In the genomic region with DNA sequence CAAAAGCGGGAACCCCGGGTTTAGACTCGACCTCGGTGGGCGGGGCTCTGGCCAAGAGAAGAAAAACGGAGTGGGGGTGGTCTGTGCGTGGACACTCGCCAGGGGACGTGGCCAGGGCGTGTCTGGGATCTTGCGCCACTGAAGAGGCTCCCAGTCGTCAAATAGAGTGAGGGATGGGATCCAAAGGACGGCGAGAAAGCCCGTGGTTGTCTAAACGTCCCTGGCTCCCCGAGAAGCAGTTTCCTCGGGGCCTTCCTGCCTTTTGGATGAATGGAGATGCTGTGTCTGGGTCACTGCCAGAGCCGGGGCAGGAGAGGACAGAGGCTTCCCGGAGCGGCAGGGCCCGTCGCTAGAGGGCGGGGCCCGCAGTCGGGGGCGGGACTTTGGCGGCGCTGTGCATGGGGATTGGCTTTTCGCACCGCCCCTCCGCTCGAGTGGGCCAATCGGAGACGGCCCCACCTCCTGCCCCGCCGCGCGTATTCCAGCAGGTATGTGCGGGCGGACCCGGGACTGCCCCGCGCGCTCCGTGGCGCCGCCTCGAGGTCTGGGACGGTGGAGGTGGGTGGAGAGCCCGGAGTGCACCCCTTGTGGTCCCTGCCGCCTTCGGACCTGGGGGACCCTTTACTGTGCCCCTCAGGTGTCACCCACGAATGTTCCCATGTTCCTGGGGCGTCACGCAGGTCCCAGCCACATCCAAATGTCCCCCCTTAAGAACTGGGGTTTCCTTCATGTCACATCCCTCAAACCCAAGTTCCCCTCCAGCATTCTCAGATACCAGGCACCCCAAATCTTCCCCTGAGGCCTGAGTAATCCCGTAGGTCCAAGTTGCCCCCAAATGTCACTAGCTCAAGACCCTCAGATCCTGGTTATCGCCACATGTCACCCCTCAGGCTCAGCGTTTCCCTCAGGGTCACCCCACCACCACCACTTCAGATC, we compare ENCODE assay signal across 8 cellular contexts. TPM values are rescaled to one million over a fixed set of nuclear protein-coding genes. Genes with fewer than 3 reads are reported as not detected.
DNase-seq lines count a peak whose midpoint lies in the region; ATAC-seq and TF ChIP-seq lines count a peak whose summit lies in the region.

No MANE protein-coding gene starts in this region.

- H3K27me3 ChIP-seq in GM23338 (ENCODE audit: insufficient read depth) (no peaks in the 10 kb centered on the region), SU-DHL-6 (ENCODE audit: low read length) (no peaks in the 10 kb centered on the region), adipocyte (replicated peaks; ENCODE audit: control insufficient read depth, insufficient read depth, low read length) (no peaks in the 10 kb centered on the region), heart right ventricle (no peaks in the 10 kb centered on the region)

- peaks cover 16% of the 10 kb centered on the region; the same call in 1 of the 2 replicates for H3F3A ChIP-seq in GM23338 (replicated peaks; ENCODE audit: low read depth)
- H3F3A ChIP-seq in SU-DHL-6 (ENCODE audit: insufficient read depth): no peaks in the 10 kb centered on the region

- peak overlapping the region; percentile 80 for H3K4me3 Mint-ChIP-seq in GM23338
- H3K4me3 Mint-ChIP-seq in progenitor cell of endocrine pancreas (ENCODE audit: low read depth): peak overlapping the region; percentile 71

- H3K9me2 ChIP-seq in GM23338 (ENCODE audit: insufficient read depth): no peaks in the 10 kb centered on the region
- H3K9me2 ChIP-seq in SU-DHL-6 (replicated peaks; ENCODE audit: insufficient read depth, low read length): no peaks in the 10 kb centered on the region

- H3K27me3 Mint-ChIP-seq in GM23338 (ENCODE audit: insufficient read depth, low read depth, poor library complexity) (peaks cover 11% of the 10 kb centered on the region), progenitor cell of endocrine pancreas (no peaks in the 10 kb centered on the region)

- DNase-seq in ELF-1 (ENCODE audit: low read depth, low spot score): peak; percentile 96
- peak; percentile 96 for DNase-seq in GM23338 (ENCODE audit: low spot score)
- peak; percentile 82 for DNase-seq in MV-4-11 (lab: John Stamatoyannopoulos, UW)
- peak; percentile 91 for DNase-seq in adipocyte (ENCODE audit: low read depth)
- peak; percentile 96 to 97 for DNase-seq in heart right ventricle
- DNase-seq in progenitor cell of endocrine pancreas (ENCODE audit: low spot score, unreplicated experiment): peak; percentile 94

- H3K9me3 Mint-ChIP-seq in GM23338 (no peaks in the 10 kb centered on the region), progenitor cell of endocrine pancreas (ENCODE audit: low read depth) (no peaks in the 10 kb centered on the region)

- peak overlapping the region; percentile 92 for H3K4me2 ChIP-seq in GM23338
- peak overlapping the region; percentile 70 for H3K4me2 ChIP-seq in SU-DHL-6 (ENCODE audit: low read depth, low read length, poor library complexity, severe bottlenecking)

- no peaks in the 10 kb centered on the region for H3K36me3 ChIP-seq in GM23338 (ENCODE audit: insufficient read depth)
- H3K36me3 ChIP-seq in SU-DHL-6 (ENCODE audit: low read length): no peaks in the 10 kb centered on the region
- H3K36me3 ChIP-seq in adipocyte (ENCODE audit: control insufficient read depth, insufficient read depth, low read length, severe bottlenecking): peaks cover 38% of the 10 kb centered on the region
- peaks cover 0 to 85% (median 30%) of the 10 kb centered on the region in 9 donors for H3K36me3 ChIP-seq in heart right ventricle
- no peaks in the 10 kb centered on the region for H3K36me3 ChIP-seq in urinary bladder (ENCODE audit: insufficient read depth)

- peak overlapping the region; percentile 70 for H3K4me3 ChIP-seq in GM23338
- H3K4me3 ChIP-seq in SU-DHL-6 (ENCODE audit: insufficient read depth, low read length, poor library complexity, severe bottlenecking): peak overlapping the region; percentile 55
- peak overlapping the region; percentile 35 for H3K4me3 ChIP-seq in adipocyte (ENCODE audit: low read length)
- H3K4me3 ChIP-seq in heart right ventricle: peak overlapping the region in 5 of 10 donors; percentile 5 to 38 (median 22)
- no peak overlapping the region for H3K4me3 ChIP-seq in urinary bladder (ENCODE audit: low read depth, low read length)

- intact Hi-C loops in heart right ventricle (cut with DNase I): loop anchor here in 4 of 10 donors (5.0 kb wide), 1 partner anchor 36 kb away; the partner anchor contains the start of gene ZSWIM4 (in 4 of the 4)

- peaks cover 20% of the 10 kb centered on the region for H3K36me3 Mint-ChIP-seq in GM23338 (ENCODE audit: low read depth)
- peaks cover 12% of the 10 kb centered on the region for H3K36me3 Mint-ChIP-seq in progenitor cell of endocrine pancreas (ENCODE audit: insufficient read depth)

- peak overlapping the region; percentile 86; the same call in 1 of the 2 replicates for H3K27ac Mint-ChIP-seq in GM23338
- H3K27ac Mint-ChIP-seq in progenitor cell of endocrine pancreas: peak overlapping the region; percentile 88

- peak overlapping the region; percentile 59 for H3K9ac ChIP-seq in SU-DHL-6 (ENCODE audit: low read length)
- H3K9ac ChIP-seq in adipocyte (ENCODE audit: low read length): peak overlapping the region; percentile 74

- peak; percentile 49 to 75 for TF ChIP-seq CTCF in GM23338 (conservative IDR thresholded peaks at IDR 0.05; ENCODE audit: low read depth in 2 of 2)
- TF ChIP-seq CTCF in SU-DHL-6 (IDR thresholded peaks at IDR 0.05; ENCODE audit: insufficient read depth, low read length, poor library complexity, severe bottlenecking): peak; percentile 38
- peak in 7 of 9 donors; percentile 26 to 63 (median 48) for TF ChIP-seq CTCF in heart right ventricle (IDR thresholded peaks at IDR 0.05)
- TF ChIP-seq CTCF in progenitor cell of endocrine pancreas (IDR thresholded peaks at IDR 0.05; ENCODE audit: unreplicated experiment): peak; percentile 61

- peak; percentile 96 for ATAC-seq in GM23338
- ATAC-seq in heart right ventricle: peak; percentile 78 to 93 (median 84)

- H2AFZ ChIP-seq in GM23338 (0 out of 2 replicates have a peak overlapping the region, but pooled peaks have one; percentile 56), SU-DHL-6 (ENCODE audit: low read depth, low read length, severe bottlenecking) (peak overlapping the region; percentile 81)

- H3K4me1 ChIP-seq in GM23338 (ENCODE audit: insufficient read depth): peaks cover 14% of the 10 kb centered on the region; the same call in 1 of the 2 replicates
- H3K4me1 ChIP-seq in adipocyte (ENCODE audit: control insufficient read depth, insufficient read depth, low read length): peaks cover 40% of the 10 kb centered on the region
- H3K4me1 ChIP-seq in heart right ventricle: peaks cover 40 to 67% (median 60%) of the 10 kb centered on the region in 9 donors
- no peaks in the 10 kb centered on the region for H3K4me1 ChIP-seq in urinary bladder (ENCODE audit: insufficient read depth)

- no peaks in the 10 kb centered on the region; the same call in 1 of the 2 replicates for H4K20me1 ChIP-seq in GM23338 (replicated peaks; ENCODE audit: insufficient read depth)
- H4K20me1 ChIP-seq in SU-DHL-6 (ENCODE audit: low read depth, low read length): no peaks in the 10 kb centered on the region

- H3K27ac ChIP-seq in GM23338 (ENCODE audit: low read depth): peak overlapping the region; percentile 78
- no peak overlapping the region for H3K27ac ChIP-seq in SU-DHL-6 (ENCODE audit: low read depth, low read length)
- H3K27ac ChIP-seq in heart right ventricle: peak overlapping the region; percentile 1 to 100 (median 100)
- peak overlapping the region; percentile 58 for H3K27ac ChIP-seq in urinary bladder (ENCODE audit: low read depth)

- no peaks in the 10 kb centered on the region for H3K9me3 ChIP-seq in SU-DHL-6 (ENCODE audit: insufficient read depth, low read length)
- no peaks in the 10 kb centered on the region for H3K9me3 ChIP-seq in adipocyte (ENCODE audit: control insufficient read depth, low read length)
- no peaks in the 10 kb centered on the region for H3K9me3 ChIP-seq in heart right ventricle

- WGBS in heart right ventricle, 2 donors: 6 to 8% methylated on average over 59 of the region's 59 CpGs
- WGBS in urinary bladder: 7% methylated on average over 59 of the region's 59 CpGs

- H3K79me2 ChIP-seq in GM23338 (replicated peaks; ENCODE audit: insufficient read depth) (peaks cover 5% of the 10 kb centered on the region; the same call in 1 of the 2 replicates), SU-DHL-6 (ENCODE audit: insufficient read depth, low read length) (no peaks in the 10 kb centered on the region)

- peaks cover 11% of the 10 kb centered on the region for H3K4me1 Mint-ChIP-seq in GM23338
- H3K4me1 Mint-ChIP-seq in progenitor cell of endocrine pancreas (ENCODE audit: low read depth): peaks cover 9% of the 10 kb centered on the region

TF ChIP-seq in GM23338, 12 proteins besides CTCF, POLR2A, EP300 and RAD21 (continues in another document):
- no peak for TF ChIP-seq NANOG (IDR thresholded peaks at IDR 0.05; ENCODE audit: borderline replicate concordance)
- TF ChIP-seq, protein P1, sequence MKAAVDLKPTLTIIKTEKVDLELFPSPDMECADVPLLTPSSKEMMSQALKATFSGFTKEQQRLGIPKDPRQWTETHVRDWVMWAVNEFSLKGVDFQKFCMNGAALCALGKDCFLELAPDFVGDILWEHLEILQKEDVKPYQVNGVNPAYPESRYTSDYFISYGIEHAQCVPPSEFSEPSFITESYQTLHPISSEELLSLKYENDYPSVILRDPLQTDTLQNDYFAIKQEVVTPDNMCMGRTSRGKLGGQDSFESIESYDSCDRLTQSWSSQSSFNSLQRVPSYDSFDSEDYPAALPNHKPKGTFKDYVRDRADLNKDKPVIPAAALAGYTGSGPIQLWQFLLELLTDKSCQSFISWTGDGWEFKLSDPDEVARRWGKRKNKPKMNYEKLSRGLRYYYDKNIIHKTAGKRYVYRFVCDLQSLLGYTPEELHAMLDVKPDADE (IDR thresholded peaks at IDR 0.05): peak; percentile 28; the same call in 1 of the 2 replicates

RNA-seq across cellular contexts. Expression of gene ZSWIM4, which starts 38.4 kb away (rescaled TPM):
- 37.9 and 42.3 TPM in 2 replicates for total RNA-seq in GM23338 (2014; rRNA removed; shearing (Covaris generic))
- polyA plus RNA-seq in GM23338 (2016; fragmentation: Nextera tagmentation; extraction: Ambion mirVana) (5.4 and 6.1 TPM in 2 replicates), heart right ventricle (1 to 10 TPM; 1.2 to 1.5 TPM), urinary bladder (2.2 TPM)
- total RNA-seq in heart right ventricle (1 to 10 TPM; 2.1 to 7.1 (median 3.0) TPM), progenitor cell of endocrine pancreas (30.9 and 34.6 TPM in 2 replicates), urinary bladder (2.5 TPM)

RNA-seq across cellular contexts. Expression of gene NANOS3, which starts 43.3 kb away (rescaled TPM):
- not detected in 2 replicates for total RNA-seq in GM23338 (2014; rRNA removed; shearing (Covaris generic))
- not detected in 2 replicates for polyA plus RNA-seq in GM23338 (2016; fragmentation: Nextera tagmentation; extraction: Ambion mirVana)
- total RNA-seq in heart right ventricle: 1 to 10 TPM in 3 of 10 donors, under 1 TPM in 3, not detected in 4; 0.37 to 1.5 (median 0.98) TPM
- polyA plus RNA-seq in heart right ventricle: 1 to 10 TPM in 1 of 2 donors, under 1 TPM in 1; 0.41 to 2.9 TPM
- 9.5 and 10.5 TPM in 2 replicates for total RNA-seq in progenitor cell of endocrine pancreas
- total RNA-seq in urinary bladder: not detected
- polyA plus RNA-seq in urinary bladder: 0.57 TPM

RNA-seq across cellular contexts. Expression of gene C19orf53, which starts 59.3 kb away (rescaled TPM):
- 104 and 118 TPM in 2 replicates for total RNA-seq in GM23338 (2014; rRNA removed; shearing (Covaris generic))
- polyA plus RNA-seq in GM23338 (2016; fragmentation: Nextera tagmentation; extraction: Ambion mirVana) (401 and 463 TPM in 2 replicates), heart right ventricle (100 to 1,000 TPM; 231 to 389 TPM), urinary bladder (156 TPM)
- total RNA-seq in heart right ventricle (100 to 1,000 TPM in 2 of 10 donors, 10 to 100 TPM in 8; 80.5 to 101 (median 90.3) TPM), progenitor cell of endocrine pancreas (78.4 and 90.1 TPM in 2 replicates), urinary bladder (22.6 TPM)
